19 cellular contexts compared by ENCODE assay signal in genomic region chr11:1908579-1908978, GRCh38. TPM values are rescaled to one million over a fixed set of nuclear protein-coding genes. Genes with fewer than 3 reads are reported as not detected.
DNase-seq lines count a peak whose midpoint lies in the region; ATAC-seq, FAIRE-seq and TF ChIP-seq lines count a peak whose summit lies in the region.
"Had no signal": no experiment of that assay in that cellular context is flagged by ENCODE, and none has a peak within 500 bp of the region (broad histone marks: within the 10 kb centered on the region; RNA-seq: fewer than 3 reads in every experiment).

No MANE protein-coding gene starts in this region.

- H3K27me3 ChIP-seq in right cardiac atrium (ENCODE audit: control insufficient read depth, insufficient read depth), result no peaks in the 10 kb centered on the region

- CTCF ChIA-PET in GM10248 (lab: Yijun Ruan, JAX), result interaction anchor here (0.8 to 5.2 kb wide), 3 partner anchors 11 to 94 kb away, joined by 3 to 34 read pairs (median 8); no protein-coding TSS in a partner anchor
- CTCF ChIA-PET in RWPE1 (lab: Yijun Ruan, JAX), result interaction anchor here (0.6 to 0.8 kb wide), 2 partner anchors 9 to 228 kb away, joined by 3 to 4 read pairs; no protein-coding TSS in a partner anchor

- no peak overlapping the region for H3K27ac ChIP-seq in coronary artery
- H3K27ac ChIP-seq in right cardiac atrium (ENCODE audit: low read length), result peak overlapping the region; percentile 65
- H3K27ac ChIP-seq in RWPE1, result no peak overlapping the region

- intact Hi-C loops in right cardiac atrium (cut with DNase I), result no loop called here

- TF ChIP-seq CTCF in GM10248 (IDR thresholded peaks at IDR 0.05; ENCODE audit: control extremely low read depth, extremely low read depth, low read depth, missing control alignments), result peak; percentile 4
- TF ChIP-seq CTCF in coronary artery (IDR thresholded peaks at IDR 0.05), result no peak
- no peak for TF ChIP-seq CTCF in RWPE1 (conservative IDR thresholded peaks at IDR 0.05; ENCODE audit: low read depth)

- no peaks in the 10 kb centered on the region for H3K9me3 ChIP-seq in right cardiac atrium (ENCODE audit: control insufficient read depth, low read length)

- FAIRE-seq in GM19239 (lab: Jason Lieb, UNC), result no peak

- ATAC-seq in right cardiac atrium (peak; percentile 49 to 55), HG03469 (IDR thresholded peaks at IDR 0.05; ENCODE audit: unreplicated experiment) (no peak)
- ATAC-seq: T-helper 17 cell had no signal

- H3K4me3 ChIP-seq in coronary artery (peak overlapping the region; percentile 35), right cardiac atrium (ENCODE audit: low read length) (peak overlapping the region; percentile 13)

- H3K4me1 ChIP-seq in right cardiac atrium (ENCODE audit: control insufficient read depth, insufficient read depth, low read length), result peaks cover 7% of the 10 kb centered on the region

- DNase-seq in GM10248 (ENCODE audit: extremely low spot score) (no peak), coronary artery (ENCODE audit: low spot score) (no peak), right cardiac atrium (peak in 1 of 3 donors; percentile 45), pulmonary artery endothelial cell (ENCODE audit: low read depth, low spot score) (peak; percentile 61), RWPE1 (ENCODE audit: low spot score) (no peak), GM19239 (ENCODE audit: insufficient read length, low spot score) (no peak)
- DNase-seq in activated naive CD4-positive, alpha-beta T cell treated with anti-CD3 and anti-CD28 coated beads, Interleukin-2, amount 50 U/mL, for 16 hours, result no peak
- DNase-seq: amygdala, naive B cell, NCI-H1694 treated with DMSO at 0.1 percent for 48 hours, SHP77 treated with DMSO at 0.1 percent for 48 hours, T-helper 17 cell had no signal

- POLR2A ChIA-PET in GM10248 (lab: Yijun Ruan, JAX), result no interaction called here
- POLR2A ChIA-PET in RWPE1 (lab: Yijun Ruan, JAX; ENCODE audit: low non-redundant PET), result no interaction called here

- WGBS in right cardiac atrium, result 23% methylated on average over 9 of the region's 9 CpGs

RNA-seq across cellular contexts. Expression of gene TNNT3, which starts 10.9 kb away (rescaled TPM):
- 10 to 100 TPM in 3 of 4 donors, 1 to 10 TPM in 1; 9.0 to 58.7 (median 34.1) TPM for total RNA-seq in right cardiac atrium
- 63.1 TPM for polyA plus RNA-seq in right cardiac atrium
- total RNA-seq in pulmonary artery endothelial cell, result not detected in 2 replicates
- total RNA-seq: HT1080, NCI-H460, renal cortical epithelial cell had no signal
- polyA plus RNA-seq: AG04450 had no signal

RNA-seq across cellular contexts. Expression of gene PRR33, which starts 16.9 kb away (rescaled TPM):
- total RNA-seq in right cardiac atrium (under 1 TPM; 0.11 to 0.82 (median 0.24) TPM), pulmonary artery endothelial cell (not detected in 2 replicates)
- 0.81 TPM for polyA plus RNA-seq in right cardiac atrium
- total RNA-seq: HT1080, liver, NCI-H460, renal cortical epithelial cell, subcutaneous adipose tissue, T-helper 17 cell had no signal
- polyA plus RNA-seq: AG04450, liver had no signal

RNA-seq across cellular contexts. Expression of gene MRPL23, which starts 38.6 kb away (rescaled TPM):
- total RNA-seq in right cardiac atrium, result 100 to 1,000 TPM in 1 of 4 donors, 10 to 100 TPM in 3; 47.1 to 102 (median 74.8) TPM
- 108 TPM for polyA plus RNA-seq in right cardiac atrium
- 3.5 and 58.7 TPM in 2 replicates for total RNA-seq in pulmonary artery endothelial cell

RNA-seq across cellular contexts. Expression of gene LSP1, which starts 55.7 kb away (rescaled TPM):
- total RNA-seq in right cardiac atrium, result 10 to 100 TPM in 3 of 4 donors, 1 to 10 TPM in 1; 7.6 to 18.3 (median 14.8) TPM
- 11.7 TPM for polyA plus RNA-seq in right cardiac atrium
- total RNA-seq in pulmonary artery endothelial cell, result not detected in 2 replicates
- total RNA-seq: NCI-H460, renal cortical epithelial cell had no signal
- polyA plus RNA-seq: AG04450 had no signal

Comparison
In these comparisons a context has a peak if more than half of its experiments do, and no peak if none do; other contexts are left out.
1. RNA of gene TNNT3, which starts 10.9 kb away (total RNA-seq): 9.0 to 58.7 TPM in right cardiac atrium; not detected in pulmonary artery endothelial cell; every median in the first group is over 10 times any median in the second.